Comparison of ENCODE assay signal across 8 cellular contexts in the genomic region with DNA sequence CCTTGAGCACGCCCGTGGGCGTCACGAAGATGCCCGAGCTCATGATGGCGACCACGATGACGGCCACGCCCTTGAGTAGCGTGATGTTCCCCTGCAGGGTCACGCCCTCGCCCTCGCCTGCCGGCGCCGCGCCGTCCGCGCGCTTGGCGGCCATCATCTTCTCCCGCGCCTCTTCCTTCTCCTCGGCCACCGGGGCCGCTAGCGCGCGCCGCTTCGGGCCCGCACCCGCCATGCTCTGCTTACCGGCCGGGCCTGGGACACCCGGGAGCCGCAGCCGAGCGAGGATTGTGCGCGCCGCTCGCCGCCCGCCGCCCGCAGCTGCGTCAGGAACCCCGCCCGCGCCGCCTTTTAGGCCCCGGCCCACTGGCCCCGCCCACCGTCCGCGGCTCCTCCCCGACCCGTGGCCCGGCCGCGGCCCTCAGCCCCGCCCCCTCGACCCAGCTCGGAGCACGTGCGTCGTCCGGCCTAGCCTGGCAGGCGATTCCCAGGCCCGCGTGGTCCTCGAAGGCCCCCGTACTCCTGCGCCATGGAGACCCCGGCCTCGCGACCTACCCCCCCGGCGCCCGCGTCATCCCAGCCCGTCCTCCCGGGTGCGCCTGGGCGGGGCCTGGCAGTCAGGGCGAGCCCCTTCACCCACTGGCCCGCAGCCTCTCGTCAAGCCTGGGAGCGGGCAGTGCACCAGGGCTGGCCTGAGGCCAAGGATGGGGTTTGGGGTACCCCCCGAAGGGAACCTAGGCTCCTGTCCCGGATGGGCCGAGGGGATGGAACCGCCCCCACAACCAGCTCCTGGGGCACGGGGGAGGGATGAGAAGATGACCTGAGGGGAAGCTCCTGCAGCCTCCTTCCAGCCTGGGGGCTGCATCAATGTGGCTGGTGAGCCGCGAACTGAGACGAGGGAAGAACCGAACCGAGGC.
DNase-seq lines count a peak whose midpoint lies in the region; ATAC-seq and TF ChIP-seq lines count a peak whose summit lies in the region.
"Not testable (repeated sequence)": the region's sequence is repeated elsewhere in the genome, so short reads cannot be mapped to it uniquely, and the experiment has no call there.

No MANE protein-coding gene starts in this region.

- not testable (repeated sequence) for H3K27me3 Mint-ChIP-seq in CD4-positive, CD25-positive, alpha-beta regulatory T cell; activated CD4-positive, alpha-beta memory T cell treated with anti-CD3 and anti-CD28 coated beads for 36 hours

- peaks cover 5 to 35% (median 19%) of the 10 kb centered on the region in 4 donors for H3K4me1 Mint-ChIP-seq in CD4-positive, CD25-positive, alpha-beta regulatory T cell
- not testable (repeated sequence) for H3K4me1 Mint-ChIP-seq in activated CD4-positive, alpha-beta memory T cell treated with anti-CD3 and anti-CD28 coated beads for 36 hours (ENCODE audit: low read depth)

- not testable (repeated sequence) for H3K36me3 Mint-ChIP-seq in CD4-positive, CD25-positive, alpha-beta regulatory T cell
- H3K36me3 Mint-ChIP-seq in activated CD4-positive, alpha-beta memory T cell treated with anti-CD3 and anti-CD28 coated beads for 36 hours: peaks cover 18% of the 10 kb centered on the region

- H3K4me3 ChIP-seq in CD4-positive, CD25-positive, alpha-beta regulatory T cell (ENCODE audit: low read depth, low read length): not testable (repeated sequence)
- H3K4me3 ChIP-seq in dorsolateral prefrontal cortex: peak overlapping the region; percentile 55 to 99 (median 85)
- peak overlapping the region; percentile 66 for H3K4me3 ChIP-seq in lower leg skin (ENCODE audit: low read depth, poor library complexity, severe bottlenecking)

- DNase-seq in CD4-positive, CD25-positive, alpha-beta regulatory T cell: peak; percentile 96 to 99 (median 98)
- DNase-seq in NCI-H774 (lab: John Stamatoyannopoulos, UW) (peak; percentile 88), dorsolateral prefrontal cortex (peak; percentile 95 to 100 (median 98)), lower leg skin (ENCODE audit: low spot score in 2 of 2) (peak; percentile 93 to 100)
- peak; percentile 97 for DNase-seq in activated CD4-positive, alpha-beta memory T cell treated with anti-CD3 and anti-CD28 coated beads for 36 hours
- peak; percentile 97 to 100 for DNase-seq in stimulated activated CD4-positive, alpha-beta T cell treated with anti-CD3 and anti-CD28 coated beads, Interleukin-4, amount 100 ng/mL, for 4 hours

- peak overlapping the region; percentile 92 to 98 (median 96) for H3K4me3 Mint-ChIP-seq in CD4-positive, CD25-positive, alpha-beta regulatory T cell
- H3K4me3 Mint-ChIP-seq in activated CD4-positive, alpha-beta memory T cell treated with anti-CD3 and anti-CD28 coated beads for 36 hours: peak overlapping the region; percentile 91

- peak overlapping the region; percentile 82 to 99 (median 96) for H3K27ac Mint-ChIP-seq in CD4-positive, CD25-positive, alpha-beta regulatory T cell
- H3K27ac Mint-ChIP-seq in activated CD4-positive, alpha-beta memory T cell treated with anti-CD3 and anti-CD28 coated beads for 36 hours: peak overlapping the region; percentile 99

- not testable (repeated sequence) for H3K9me3 ChIP-seq in CD4-positive, CD25-positive, alpha-beta regulatory T cell (ENCODE audit: control insufficient read depth in 2 of 2, low read length in 2 of 2)

- WGBS in lower leg skin, 2 donors: 5 to 11% methylated on average over 26 to 57 of the region's 101 CpGs

- POLR2A ChIA-PET in activated CD4-positive, alpha-beta memory T cell treated with anti-CD3 and anti-CD28 coated beads for 36 hours (lab: Charles Lee): interaction anchor here (0.6 to 1.3 kb wide), 3 partner anchors 13 to 620 kb away, joined by 3 to 10 read pairs (median 3); a partner anchor contains a TSS

- peak overlapping the region; percentile 94 for H3K27ac ChIP-seq in CD4-positive, CD25-positive, alpha-beta regulatory T cell (ENCODE audit: insufficient read depth, low read length, poor library complexity, severe bottlenecking)
- H3K27ac ChIP-seq in dorsolateral prefrontal cortex: peak overlapping the region; percentile 24 to 99 (median 91)

- peak in 1 of 2 donors; percentile 59 for TF ChIP-seq POLR2A in lower leg skin (IDR thresholded peaks at IDR 0.05)

- intact Hi-C loops in activated CD4-positive, alpha-beta memory T cell treated with anti-CD3 and anti-CD28 coated beads for 36 hours (cut with micrococcal nuclease); lower leg skin (cut with DNase I; ENCODE audit: low total_unique reads): not testable (repeated sequence)
- intact Hi-C loops in dorsolateral prefrontal cortex (cut with DNase I): loop anchor here in 1 of 2 donors (10.0 kb wide), 1 partner anchor 74 kb away; a partner anchor contains a TSS

- H3K36me3 ChIP-seq in CD4-positive, CD25-positive, alpha-beta regulatory T cell (ENCODE audit: control insufficient read depth, insufficient read depth, low read length): not testable (repeated sequence)

- CTCF ChIA-PET in activated CD4-positive, alpha-beta memory T cell treated with anti-CD3 and anti-CD28 coated beads for 36 hours (lab: Charles Lee): interaction anchor here (1.1 kb wide), 1 partner anchor 126 kb away, joined by 3 read pairs; no protein-coding TSS in a partner anchor

- not testable (repeated sequence) for H3K9me3 Mint-ChIP-seq in CD4-positive, CD25-positive, alpha-beta regulatory T cell; activated CD4-positive, alpha-beta memory T cell treated with anti-CD3 and anti-CD28 coated beads for 36 hours

- TF ChIP-seq CTCF in dorsolateral prefrontal cortex (IDR thresholded peaks at IDR 0.05 in 54 of 56, conservative IDR thresholded peaks at IDR 0.05 in 2 of 56; ENCODE audit: low read depth in 1 of 56, partially characterized antibody in 56 of 56): peak in 12 of 56 donors; percentile 3 to 55 (median 20)
- not testable (repeated sequence) for TF ChIP-seq CTCF in lower leg skin (IDR thresholded peaks at IDR 0.05)

- H3K4me1 ChIP-seq in CD4-positive, CD25-positive, alpha-beta regulatory T cell (ENCODE audit: control insufficient read depth, insufficient read depth, low read length, poor library complexity, severe bottlenecking): peaks cover 19% of the 10 kb centered on the region

- H3K27me3 ChIP-seq in CD4-positive, CD25-positive, alpha-beta regulatory T cell (ENCODE audit: control insufficient read depth, insufficient read depth, low read length); dorsolateral prefrontal cortex: not testable (repeated sequence)

- peak; percentile 86 to 87 for ATAC-seq in CD4-positive, CD25-positive, alpha-beta regulatory T cell (ENCODE audit: low read depth in 2 of 2)
- peak; percentile 50 for ATAC-seq in GM19438 (IDR thresholded peaks at IDR 0.05; ENCODE audit: low read depth, unreplicated experiment)
- ATAC-seq in HG03565 (IDR thresholded peaks at IDR 0.05; ENCODE audit: unreplicated experiment): peak; percentile 60
